ENCODE assay signal across 1 cellular context in the genomic region with DNA sequence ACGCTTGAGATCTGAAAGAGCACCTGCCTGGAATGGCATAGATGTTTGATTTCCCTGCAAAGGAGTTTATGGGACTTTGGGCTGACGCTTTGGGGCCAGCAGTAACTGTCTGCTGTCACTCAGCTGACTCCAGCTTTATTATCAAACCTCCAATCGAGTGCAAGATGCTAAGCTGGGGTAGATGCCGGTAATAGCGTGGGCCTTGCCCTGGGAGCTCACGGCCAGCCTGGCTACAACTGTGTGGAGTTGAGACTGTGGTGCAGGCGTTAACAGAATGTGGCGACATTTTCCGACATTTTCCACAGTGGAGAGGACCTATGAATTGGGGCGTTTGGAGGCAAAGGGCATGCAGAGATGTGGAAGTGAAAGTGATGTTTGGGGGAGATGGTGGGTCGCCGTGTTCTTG.
TF ChIP-seq lines count a peak whose summit lies in the region.

No MANE protein-coding gene starts in this region.

TF ChIP-seq in GM12878, 131 proteins besides CTCF, POLR2A, EP300 and RAD21:
- no peak for TF ChIP-seq SUZ12 (IDR thresholded peaks at IDR 0.05; ENCODE audit: unreplicated experiment)
- TF ChIP-seq IKZF1 (conservative IDR thresholded peaks at IDR 0.05): no peak
- TF ChIP-seq SPI1 (IDR thresholded peaks at IDR 0.05; ENCODE audit: borderline replicate concordance, insufficient read depth, low read depth, low read length): peak; percentile 51; the same call in 1 of the 2 replicates
- peak in 1 of 2 experiments; percentile 30; a peak in 1 of 4 replicates for TF ChIP-seq IKZF2 (IDR thresholded peaks at IDR 0.05)
- TF ChIP-seq RBBP5 (conservative IDR thresholded peaks at IDR 0.05): no peak
- TF ChIP-seq, protein P1, sequence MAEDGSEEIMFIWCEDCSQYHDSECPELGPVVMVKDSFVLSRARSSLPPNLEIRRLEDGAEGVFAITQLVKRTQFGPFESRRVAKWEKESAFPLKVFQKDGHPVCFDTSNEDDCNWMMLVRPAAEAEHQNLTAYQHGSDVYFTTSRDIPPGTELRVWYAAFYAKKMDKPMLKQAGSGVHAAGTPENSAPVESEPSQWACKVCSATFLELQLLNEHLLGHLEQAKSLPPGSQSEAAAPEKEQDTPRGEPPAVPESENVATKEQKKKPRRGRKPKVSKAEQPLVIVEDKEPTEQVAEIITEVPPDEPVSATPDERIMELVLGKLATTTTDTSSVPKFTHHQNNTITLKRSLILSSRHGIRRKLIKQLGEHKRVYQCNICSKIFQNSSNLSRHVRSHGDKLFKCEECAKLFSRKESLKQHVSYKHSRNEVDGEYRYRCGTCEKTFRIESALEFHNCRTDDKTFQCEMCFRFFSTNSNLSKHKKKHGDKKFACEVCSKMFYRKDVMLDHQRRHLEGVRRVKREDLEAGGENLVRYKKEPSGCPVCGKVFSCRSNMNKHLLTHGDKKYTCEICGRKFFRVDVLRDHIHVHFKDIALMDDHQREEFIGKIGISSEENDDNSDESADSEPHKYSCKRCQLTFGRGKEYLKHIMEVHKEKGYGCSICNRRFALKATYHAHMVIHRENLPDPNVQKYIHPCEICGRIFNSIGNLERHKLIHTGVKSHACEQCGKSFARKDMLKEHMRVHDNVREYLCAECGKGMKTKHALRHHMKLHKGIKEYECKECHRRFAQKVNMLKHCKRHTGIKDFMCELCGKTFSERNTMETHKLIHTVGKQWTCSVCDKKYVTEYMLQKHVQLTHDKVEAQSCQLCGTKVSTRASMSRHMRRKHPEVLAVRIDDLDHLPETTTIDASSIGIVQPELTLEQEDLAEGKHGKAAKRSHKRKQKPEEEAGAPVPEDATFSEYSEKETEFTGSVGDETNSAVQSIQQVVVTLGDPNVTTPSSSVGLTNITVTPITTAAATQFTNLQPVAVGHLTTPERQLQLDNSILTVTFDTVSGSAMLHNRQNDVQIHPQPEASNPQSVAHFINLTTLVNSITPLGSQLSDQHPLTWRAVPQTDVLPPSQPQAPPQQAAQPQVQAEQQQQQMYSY (CRISPR knock-in tag; IDR thresholded peaks at IDR 0.05): no peak
- TF ChIP-seq ETV6 (conservative IDR thresholded peaks at IDR 0.05 in 1 of 2, IDR thresholded peaks at IDR 0.05 in 1 of 2; ENCODE audit: borderline replicate concordance in 1 of 2, low read depth in 1 of 2): no peak
- TF ChIP-seq, protein P2, sequence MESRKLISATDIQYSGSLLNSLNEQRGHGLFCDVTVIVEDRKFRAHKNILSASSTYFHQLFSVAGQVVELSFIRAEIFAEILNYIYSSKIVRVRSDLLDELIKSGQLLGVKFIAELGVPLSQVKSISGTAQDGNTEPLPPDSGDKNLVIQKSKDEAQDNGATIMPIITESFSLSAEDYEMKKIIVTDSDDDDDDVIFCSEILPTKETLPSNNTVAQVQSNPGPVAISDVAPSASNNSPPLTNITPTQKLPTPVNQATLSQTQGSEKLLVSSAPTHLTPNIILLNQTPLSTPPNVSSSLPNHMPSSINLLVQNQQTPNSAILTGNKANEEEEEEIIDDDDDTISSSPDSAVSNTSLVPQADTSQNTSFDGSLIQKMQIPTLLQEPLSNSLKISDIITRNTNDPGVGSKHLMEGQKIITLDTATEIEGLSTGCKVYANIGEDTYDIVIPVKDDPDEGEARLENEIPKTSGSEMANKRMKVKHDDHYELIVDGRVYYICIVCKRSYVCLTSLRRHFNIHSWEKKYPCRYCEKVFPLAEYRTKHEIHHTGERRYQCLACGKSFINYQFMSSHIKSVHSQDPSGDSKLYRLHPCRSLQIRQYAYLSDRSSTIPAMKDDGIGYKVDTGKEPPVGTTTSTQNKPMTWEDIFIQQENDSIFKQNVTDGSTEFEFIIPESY (IDR thresholded peaks at IDR 0.05): no peak
- 0 out of 2 replicates have a peak, but pooled peaks have one; percentile 10 for TF ChIP-seq NR2F1 (conservative IDR thresholded peaks at IDR 0.05)
- no peak for TF ChIP-seq SREBF1 (IDR thresholded peaks at IDR 0.05; ENCODE audit: low read length)
- TF ChIP-seq, protein P3, sequence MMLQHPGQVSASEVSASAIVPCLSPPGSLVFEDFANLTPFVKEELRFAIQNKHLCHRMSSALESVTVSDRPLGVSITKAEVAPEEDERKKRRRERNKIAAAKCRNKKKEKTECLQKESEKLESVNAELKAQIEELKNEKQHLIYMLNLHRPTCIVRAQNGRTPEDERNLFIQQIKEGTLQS (IDR thresholded peaks at IDR 0.05; ENCODE audit: borderline replicate concordance, extremely low read depth, low read depth, low read length): no peak
- no peak for TF ChIP-seq ZNF622 (IDR thresholded peaks at IDR 0.05)
- TF ChIP-seq, protein P4, sequence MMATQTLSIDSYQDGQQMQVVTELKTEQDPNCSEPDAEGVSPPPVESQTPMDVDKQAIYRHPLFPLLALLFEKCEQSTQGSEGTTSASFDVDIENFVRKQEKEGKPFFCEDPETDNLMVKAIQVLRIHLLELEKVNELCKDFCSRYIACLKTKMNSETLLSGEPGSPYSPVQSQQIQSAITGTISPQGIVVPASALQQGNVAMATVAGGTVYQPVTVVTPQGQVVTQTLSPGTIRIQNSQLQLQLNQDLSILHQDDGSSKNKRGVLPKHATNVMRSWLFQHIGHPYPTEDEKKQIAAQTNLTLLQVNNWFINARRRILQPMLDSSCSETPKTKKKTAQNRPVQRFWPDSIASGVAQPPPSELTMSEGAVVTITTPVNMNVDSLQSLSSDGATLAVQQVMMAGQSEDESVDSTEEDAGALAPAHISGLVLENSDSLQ (IDR thresholded peaks at IDR 0.05): peak; percentile 75; the same call in 1 of the 2 replicates
- TF ChIP-seq PAX8 (IDR thresholded peaks at IDR 0.05): no peak
- TF ChIP-seq, protein P5, sequence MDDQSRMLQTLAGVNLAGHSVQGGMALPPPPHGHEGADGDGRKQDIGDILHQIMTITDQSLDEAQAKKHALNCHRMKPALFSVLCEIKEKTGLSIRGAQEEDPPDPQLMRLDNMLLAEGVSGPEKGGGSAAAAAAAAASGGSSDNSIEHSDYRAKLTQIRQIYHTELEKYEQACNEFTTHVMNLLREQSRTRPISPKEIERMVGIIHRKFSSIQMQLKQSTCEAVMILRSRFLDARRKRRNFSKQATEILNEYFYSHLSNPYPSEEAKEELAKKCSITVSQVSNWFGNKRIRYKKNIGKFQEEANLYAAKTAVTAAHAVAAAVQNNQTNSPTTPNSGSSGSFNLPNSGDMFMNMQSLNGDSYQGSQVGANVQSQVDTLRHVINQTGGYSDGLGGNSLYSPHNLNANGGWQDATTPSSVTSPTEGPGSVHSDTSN (IDR thresholded peaks at IDR 0.05; ENCODE audit: insufficient replicate concordance, low read depth, low read length): peak; percentile 41
TF ChIP-seq in GM12878: peak in this region for 5.
